9 cellular contexts compared by ENCODE assay signal in the genomic region with DNA sequence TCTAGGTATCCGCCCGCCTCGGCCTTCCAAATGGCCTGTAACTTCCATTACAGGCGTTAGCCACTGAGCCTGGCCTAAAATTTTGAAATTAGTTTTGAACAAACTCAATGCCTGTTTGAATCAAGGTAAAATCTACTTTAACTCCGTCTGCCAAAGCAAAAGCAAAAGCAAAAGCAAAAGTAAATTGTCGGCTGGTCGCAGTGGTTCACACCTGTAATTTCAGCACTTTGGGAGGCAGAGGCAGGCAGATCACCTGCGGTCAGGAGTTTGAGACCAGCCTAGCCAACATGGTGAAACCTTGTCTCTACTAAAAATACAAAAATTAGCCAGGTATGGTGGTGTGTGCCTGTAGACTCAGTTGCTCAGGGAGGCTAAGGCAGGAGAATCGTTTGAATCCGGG. TPM values are rescaled to one million over a fixed set of nuclear protein-coding genes. Genes with fewer than 3 reads are reported as not detected.
DNase-seq lines count a peak whose midpoint lies in the region; ATAC-seq, FAIRE-seq and TF ChIP-seq lines count a peak whose summit lies in the region.
"Not testable (repeated sequence)": the region's sequence is repeated elsewhere in the genome, so short reads cannot be mapped to it uniquely, and the experiment has no call there.
"Had no signal": no experiment of that assay in that cellular context is flagged by ENCODE, and none has a peak within 500 bp of the region (broad histone marks: within the 10 kb centered on the region; RNA-seq: fewer than 3 reads in every experiment).

No MANE protein-coding gene starts in this region.

- not testable (repeated sequence) for H3F3A ChIP-seq in MM.1S (ENCODE audit: insufficient read depth, low read length)

- H3K4me3 Mint-ChIP-seq in CD14-positive monocyte (peak overlapping the region; percentile 45 to 55), natural killer cell (peak overlapping the region; percentile 71)
- not testable (repeated sequence) for H3K4me3 Mint-ChIP-seq in activated CD4-positive, alpha-beta T cell treated with anti-CD3 and anti-CD28 coated beads for 36 hours
- H3K4me3 Mint-ChIP-seq in activated CD8-positive, alpha-beta memory T cell treated with anti-CD3 and anti-CD28 coated beads, Interleukin-2, amount 10 ng/mL, durations not matched to agents 7 days and 5 days = peak overlapping the region; percentile 59

- TF ChIP-seq POLR2A in GM12878 (IDR thresholded peaks at IDR 0.05; ENCODE audit: low read depth, low read length) = not testable (repeated sequence)

- not testable (repeated sequence) for H3K9ac ChIP-seq in MM.1S (ENCODE audit: low read length); GM12878 (ENCODE audit: control insufficient read depth, insufficient read depth, low read length)

- TF ChIP-seq EP300 in GM12878 (IDR thresholded peaks at IDR 0.05; ENCODE audit: borderline replicate concordance in 1 of 2, control insufficient read depth in 1 of 2, low read depth in 2 of 2, low read length in 2 of 2) = not testable (repeated sequence)

- SMC1A ChIA-PET in GM12878 (lab: Charles Lee; ENCODE audit: uncharacterized antibody, unreplicated experiment) = not testable (repeated sequence)

- not testable (repeated sequence) for H3K27ac ChIP-seq in MM.1S (ENCODE audit: low read length); GM12878 (ENCODE audit: control insufficient read depth, insufficient read depth)

- H2AFZ ChIP-seq in MM.1S (ENCODE audit: low read length) = peak overlapping the region; percentile 47
- peak overlapping the region; percentile 37; the same call in 1 of the 2 replicates for H2AFZ ChIP-seq in GM12878 (ENCODE audit: control insufficient read depth, low read depth, low read length)

- not testable (repeated sequence) for H3K36me3 ChIP-seq in MM.1S (replicated peaks; ENCODE audit: insufficient read depth, low read length); GM12878 (ENCODE audit: control insufficient read depth in 2 of 2, insufficient read depth in 2 of 2, low read length in 1 of 2)

- in situ Hi-C loops in GM12878 (cut with MboI) = not testable (repeated sequence)

- H3K27me3 Mint-ChIP-seq in CD14-positive monocyte (ENCODE audit: low read depth in 3 of 3); activated CD4-positive, alpha-beta T cell treated with anti-CD3 and anti-CD28 coated beads for 36 hours; activated CD8-positive, alpha-beta memory T cell treated with anti-CD3 and anti-CD28 coated beads, Interleukin-2, amount 10 ng/mL, durations not matched to agents 7 days and 5 days; natural killer cell (ENCODE audit: low read depth in 2 of 2): not testable (repeated sequence)

- not testable (repeated sequence) for H3K36me3 Mint-ChIP-seq in CD14-positive monocyte; activated CD4-positive, alpha-beta T cell treated with anti-CD3 and anti-CD28 coated beads for 36 hours (ENCODE audit: low read depth); activated CD8-positive, alpha-beta memory T cell treated with anti-CD3 and anti-CD28 coated beads, Interleukin-2, amount 10 ng/mL, durations not matched to agents 7 days and 5 days; natural killer cell

- CTCF ChIA-PET in activated CD4-positive, alpha-beta T cell treated with anti-CD3 and anti-CD28 coated beads for 36 hours (lab: Charles Lee); GM12878 (lab: Yijun Ruan, JAX): not testable (repeated sequence)
- CTCF ChIA-PET in activated CD8-positive, alpha-beta memory T cell treated with anti-CD3 and anti-CD28 coated beads, Interleukin-2, amount 10 ng/mL, durations not matched to agents 7 days and 5 days (lab: Charles Lee) = interaction anchor here (1.4 kb wide), 1 partner anchor 51 kb away, joined by 3 read pairs; no protein-coding TSS in a partner anchor

- H3K4me3 ChIP-seq in MM.1S (ENCODE audit: low read length) = not testable (repeated sequence)
- H3K4me3 ChIP-seq in GM12878 = peak overlapping the region; percentile 25; the same call in 1 of the 2 replicates

- H4K20me1 ChIP-seq in MM.1S (ENCODE audit: insufficient read depth, low read length); GM12878 (ENCODE audit: control insufficient read depth, insufficient read depth): not testable (repeated sequence)

- not testable (repeated sequence) for H3K4me2 ChIP-seq in MM.1S (ENCODE audit: low read depth, low read length)
- H3K4me2 ChIP-seq in GM12878 (ENCODE audit: control insufficient read depth, insufficient read depth) = peak overlapping the region; percentile 36; the same call in 1 of the 2 replicates

- H3K9me3 ChIP-seq in MM.1S (replicated peaks; ENCODE audit: insufficient read depth, low read length); GM12878 (replicated peaks; ENCODE audit: control insufficient read depth, insufficient read depth, low read length): not testable (repeated sequence)

- not testable (repeated sequence) for DNase-seq in CD14-positive monocyte (ENCODE audit: low spot score); GM12878 (ENCODE audit: low read depth, low spot score)
- peak; percentile 47 for DNase-seq in MM.1S
- peak; percentile 8 for DNase-seq in activated CD4-positive, alpha-beta T cell treated with anti-CD3 and anti-CD28 coated beads for 36 hours
- peak; percentile 71 for DNase-seq in activated CD8-positive, alpha-beta memory T cell treated with anti-CD3 and anti-CD28 coated beads, Interleukin-2, amount 10 ng/mL, durations not matched to agents 7 days and 5 days
- peak; percentile 23 for DNase-seq in natural killer cell

- FAIRE-seq in GM12878 (lab: Jason Lieb, UNC) = not testable (repeated sequence)

- H3K4me1 Mint-ChIP-seq in CD14-positive monocyte (peaks cover 48% of the 10 kb centered on the region), natural killer cell (peaks cover 29 to 32% of the 10 kb centered on the region in 2 donors)
- not testable (repeated sequence) for H3K4me1 Mint-ChIP-seq in activated CD4-positive, alpha-beta T cell treated with anti-CD3 and anti-CD28 coated beads for 36 hours
- peaks cover 22% of the 10 kb centered on the region for H3K4me1 Mint-ChIP-seq in activated CD8-positive, alpha-beta memory T cell treated with anti-CD3 and anti-CD28 coated beads, Interleukin-2, amount 10 ng/mL, durations not matched to agents 7 days and 5 days

- not testable (repeated sequence) for H3K9me3 Mint-ChIP-seq in CD14-positive monocyte; activated CD4-positive, alpha-beta T cell treated with anti-CD3 and anti-CD28 coated beads for 36 hours (ENCODE audit: low read depth); activated CD8-positive, alpha-beta memory T cell treated with anti-CD3 and anti-CD28 coated beads, Interleukin-2, amount 10 ng/mL, durations not matched to agents 7 days and 5 days (ENCODE audit: low read depth); natural killer cell

- H3K4me1 ChIP-seq in MM.1S (ENCODE audit: low read length) = not testable (repeated sequence)
- peaks cover 11% of the 10 kb centered on the region; the same call in 1 of the 2 replicates for H3K4me1 ChIP-seq in GM12878 (ENCODE audit: control insufficient read depth, insufficient read depth, low read length)

- ATAC-seq in activated CD4-positive, alpha-beta T cell treated with anti-CD3 and anti-CD28 coated beads for 36 hours; GM12878: not testable (repeated sequence)
- ATAC-seq in activated CD8-positive, alpha-beta memory T cell treated with anti-CD3 and anti-CD28 coated beads, Interleukin-2, amount 10 ng/mL, durations not matched to agents 7 days and 5 days = peak; percentile 60
- peak; percentile 48 to 72 (median 72) for ATAC-seq in natural killer cell

- H3K9me2 ChIP-seq in MM.1S (replicated peaks; ENCODE audit: insufficient read depth, low read length) = not testable (repeated sequence)

- intact Hi-C loops in CD14-positive monocyte (cut with micrococcal nuclease); activated CD4-positive, alpha-beta T cell treated with anti-CD3 and anti-CD28 coated beads for 36 hours (cut with DNase I, micrococcal nuclease); GM12878 (cut with micrococcal nuclease; ENCODE audit: unreplicated experiment); natural killer cell (cut with micrococcal nuclease): not testable (repeated sequence)

- not testable (repeated sequence) for H3K27ac Mint-ChIP-seq in CD14-positive monocyte; activated CD4-positive, alpha-beta T cell treated with anti-CD3 and anti-CD28 coated beads for 36 hours
- H3K27ac Mint-ChIP-seq in activated CD8-positive, alpha-beta memory T cell treated with anti-CD3 and anti-CD28 coated beads, Interleukin-2, amount 10 ng/mL, durations not matched to agents 7 days and 5 days = peak overlapping the region; percentile 78
- peak overlapping the region in 1 of 2 donors; percentile 63 for H3K27ac Mint-ChIP-seq in natural killer cell

- not testable (repeated sequence) for H3K27me3 ChIP-seq in MM.1S (replicated peaks; ENCODE audit: insufficient read depth, low read length); GM12878 (replicated peaks in 1 of 2; ENCODE audit: control insufficient read depth in 2 of 2, insufficient read depth in 2 of 2, low read length in 1 of 2)

- not testable (repeated sequence) for H3K79me2 ChIP-seq in MM.1S (ENCODE audit: low read length); GM12878 (ENCODE audit: control insufficient read depth, insufficient read depth, low read length)

- not testable (repeated sequence) for TF ChIP-seq CTCF in CD14-positive monocyte (IDR thresholded peaks at IDR 0.05); MM.1S (IDR thresholded peaks at IDR 0.05; ENCODE audit: low read length); GM12878 (IDR thresholded peaks at IDR 0.05 in 2 of 3, conservative IDR thresholded peaks at IDR 0.05 in 1 of 3; ENCODE audit: control insufficient read depth in 2 of 3, extremely low read depth in 1 of 3, insufficient read depth in 1 of 3, low read depth in 3 of 3, low read length in 3 of 3); natural killer cell (IDR thresholded peaks at IDR 0.05)

- WGBS in GM12878 (ENCODE audit: insufficient coverage, insufficient replicate concordance, low lambda C conversion rate, missing lambda C conversion rate) = 53% methylated on average over 10 of the region's 10 CpGs

- POLR2A ChIA-PET in activated CD4-positive, alpha-beta T cell treated with anti-CD3 and anti-CD28 coated beads for 36 hours (lab: Charles Lee); GM12878 (lab: Charles Lee): not testable (repeated sequence)

- RAD21 ChIA-PET in GM12878 (lab: Charles Lee; ENCODE audit: unreplicated experiment) = not testable (repeated sequence)

- BruUV-seq in GM12878 (replicated peaks; lab: Mats Ljungman, UMichigan) = not testable (repeated sequence)

- TF ChIP-seq RAD21 in GM12878 (IDR thresholded peaks at IDR 0.05; ENCODE audit: insufficient read depth, low read depth, low read length) = not testable (repeated sequence)

RNA-seq across cellular contexts. Expression of a gene that starts 8.5 kb away (rescaled TPM):
- polyA plus RNA-seq in CD14-positive monocyte (1 to 10 TPM in 1 of 2 donors, under 1 TPM in 1; 0.54 to 1.4 TPM), GM12878 (2011; rRNA removed) (0.38 and 0.84 TPM in 2 replicates), GM12878 (2014; fragmentation: Illumina TruSeq; extraction: Trizol) (5.0 and 5.3 TPM in 2 replicates), GM12878 (2014; fragmentation: Nextera tagmentation; extraction: Ambion mirVana) (10 to 100 TPM in 1 of 2 experiments, 1 to 10 TPM in 1; 9.9 to 12.2 TPM), GM12878 (2014; rRNA removed) (2.7 and 3.5 TPM in 2 replicates), GM12878 (2016; fragmentation: Nextera tagmentation; extraction: Ambion mirVana) (1 to 10 TPM; 1.2 to 1.9 TPM)
- total RNA-seq in activated CD4-positive, alpha-beta T cell treated with anti-CD3 and anti-CD28 coated beads for 36 hours = not detected
- total RNA-seq in activated CD8-positive, alpha-beta memory T cell treated with anti-CD3 and anti-CD28 coated beads, Interleukin-2, amount 10 ng/mL, durations not matched to agents 7 days and 5 days = not detected
- total RNA-seq in GM12878 (2013; cell fraction: nucleolus; rRNA removed) = not detected in 2 replicates
- total RNA-seq in GM12878 (2014; rRNA removed) (2.4 and 5.5 TPM in 2 replicates), GM12878 (2014; rRNA removed; fragmentation: Illumina TruSeq; extraction: Trizol) (6.5 and 7.1 TPM in 2 replicates), GM12878 (2021) (3.7 and 3.8 TPM in 2 replicates), natural killer cell (under 1 TPM in 1 of 3 donors, not detected in 2; 0.54 TPM)
- 2.1 TPM for polyA plus RNA-seq in GM12878 (2011; ENCODE audit: low read depth)
- 0.19 and 0.62 TPM in 2 replicates for polyA plus RNA-seq in GM12878 (2011; cell fraction: cytosol; rRNA removed)
- 0.13 and 0.23 TPM in 2 replicates for polyA plus RNA-seq in GM12878 (2011; cell fraction: nucleus; rRNA removed)
- 0.98 and 2.3 TPM in 2 replicates for polyA plus RNA-seq in GM12878 (2012)
- 0.57 and 0.95 TPM in 2 replicates for polyA minus RNA-seq in GM12878 (2011; rRNA and poly(A)+ RNA removed)
- not detected in 2 replicates for polyA minus RNA-seq in GM12878 (2011; cell fraction: cytosol; rRNA and poly(A)+ RNA removed)
- polyA minus RNA-seq in GM12878 (2011; cell fraction: nucleus; rRNA and poly(A)+ RNA removed) = not detected in 2 replicates
- total RNA-seq: H4, IMR-90, PC-9 had no signal
- polyA plus RNA-seq: IMR-90 had no signal

RNA-seq across cellular contexts. Expression of a gene that starts 9.3 kb away (rescaled TPM):
- polyA plus RNA-seq in CD14-positive monocyte (not detected), GM12878 (2011; rRNA removed) (not detected in 2 replicates), GM12878 (2014; fragmentation: Illumina TruSeq; extraction: Trizol) (not detected in 2 replicates), GM12878 (2014; fragmentation: Nextera tagmentation; extraction: Ambion mirVana) (not detected), GM12878 (2014; rRNA removed) (not detected in 2 replicates), GM12878 (2016; fragmentation: Nextera tagmentation; extraction: Ambion mirVana) (not detected)
- not detected for total RNA-seq in activated CD4-positive, alpha-beta T cell treated with anti-CD3 and anti-CD28 coated beads for 36 hours
- not detected for total RNA-seq in activated CD8-positive, alpha-beta memory T cell treated with anti-CD3 and anti-CD28 coated beads, Interleukin-2, amount 10 ng/mL, durations not matched to agents 7 days and 5 days
- not detected in 2 replicates for total RNA-seq in GM12878 (2013; cell fraction: nucleolus; rRNA removed)
- total RNA-seq in GM12878 (2014; rRNA removed) (not detected in 2 replicates), GM12878 (2014; rRNA removed; fragmentation: Illumina TruSeq; extraction: Trizol) (not detected in 2 replicates), GM12878 (2021) (not detected in 2 replicates), natural killer cell (not detected)
- polyA plus RNA-seq in GM12878 (2011; ENCODE audit: low read depth) = not detected
- not detected in 2 replicates for polyA plus RNA-seq in GM12878 (2011; cell fraction: cytosol; rRNA removed)
- polyA plus RNA-seq in GM12878 (2011; cell fraction: nucleus; rRNA removed) = not detected in 2 replicates
- polyA plus RNA-seq in GM12878 (2012) = not detected in 2 replicates
- not detected in 2 replicates for polyA minus RNA-seq in GM12878 (2011; rRNA and poly(A)+ RNA removed)
- polyA minus RNA-seq in GM12878 (2011; cell fraction: cytosol; rRNA and poly(A)+ RNA removed) = not detected in 2 replicates
- not detected in 2 replicates for polyA minus RNA-seq in GM12878 (2011; cell fraction: nucleus; rRNA and poly(A)+ RNA removed)
- total RNA-seq: H4, IMR-90, PC-9 had no signal
- polyA plus RNA-seq: IMR-90 had no signal

RNA-seq across cellular contexts. Expression of a gene that starts 33.5 kb away (rescaled TPM):
- polyA plus RNA-seq in CD14-positive monocyte (not detected), GM12878 (2011; rRNA removed) (0.04 TPM in 1 of 2 replicates, not detected in the other), GM12878 (2014; fragmentation: Illumina TruSeq; extraction: Trizol) (not detected in 2 replicates), GM12878 (2014; fragmentation: Nextera tagmentation; extraction: Ambion mirVana) (not detected), GM12878 (2014; rRNA removed) (0.01 TPM in 1 of 2 replicates, not detected in the other), GM12878 (2016; fragmentation: Nextera tagmentation; extraction: Ambion mirVana) (not detected)
- total RNA-seq in activated CD4-positive, alpha-beta T cell treated with anti-CD3 and anti-CD28 coated beads for 36 hours = not detected
- not detected for total RNA-seq in activated CD8-positive, alpha-beta memory T cell treated with anti-CD3 and anti-CD28 coated beads, Interleukin-2, amount 10 ng/mL, durations not matched to agents 7 days and 5 days
- 0.10 and 0.25 TPM in 2 replicates for total RNA-seq in GM12878 (2013; cell fraction: nucleolus; rRNA removed)
- total RNA-seq in GM12878 (2014; rRNA removed) (not detected in 2 replicates), GM12878 (2014; rRNA removed; fragmentation: Illumina TruSeq; extraction: Trizol) (not detected in 2 replicates), GM12878 (2021) (0.29 and 0.51 TPM in 2 replicates), natural killer cell (not detected)
- 0.05 TPM for polyA plus RNA-seq in GM12878 (2011; ENCODE audit: low read depth)
- polyA plus RNA-seq in GM12878 (2011; cell fraction: cytosol; rRNA removed) = not detected in 2 replicates
- 0.04 and 0.09 TPM in 2 replicates for polyA plus RNA-seq in GM12878 (2011; cell fraction: nucleus; rRNA removed)
- polyA plus RNA-seq in GM12878 (2012) = not detected in 2 replicates
- 0.05 and 0.59 TPM in 2 replicates for polyA minus RNA-seq in GM12878 (2011; rRNA and poly(A)+ RNA removed)
- not detected in 2 replicates for polyA minus RNA-seq in GM12878 (2011; cell fraction: cytosol; rRNA and poly(A)+ RNA removed)
- polyA minus RNA-seq in GM12878 (2011; cell fraction: nucleus; rRNA and poly(A)+ RNA removed) = under 0.01 and 0.29 TPM in 2 replicates
- total RNA-seq: H4, IMR-90, PC-9 had no signal
- polyA plus RNA-seq: IMR-90 had no signal

RNA-seq across cellular contexts. Expression of a gene that starts 44.4 kb away (rescaled TPM):
- polyA plus RNA-seq in CD14-positive monocyte (not detected), GM12878 (2011; rRNA removed) (0.07 TPM in 1 of 2 replicates, not detected in the other), GM12878 (2014; fragmentation: Illumina TruSeq; extraction: Trizol) (not detected in 2 replicates), GM12878 (2014; fragmentation: Nextera tagmentation; extraction: Ambion mirVana) (under 1 TPM in 1 of 2 experiments, not detected in 1; 0.05 TPM), GM12878 (2014; rRNA removed) (not detected in 2 replicates), GM12878 (2016; fragmentation: Nextera tagmentation; extraction: Ambion mirVana) (not detected)
- total RNA-seq in activated CD4-positive, alpha-beta T cell treated with anti-CD3 and anti-CD28 coated beads for 36 hours = not detected
- total RNA-seq in activated CD8-positive, alpha-beta memory T cell treated with anti-CD3 and anti-CD28 coated beads, Interleukin-2, amount 10 ng/mL, durations not matched to agents 7 days and 5 days = not detected
- not detected in 2 replicates for total RNA-seq in GM12878 (2013; cell fraction: nucleolus; rRNA removed)
- total RNA-seq in GM12878 (2014; rRNA removed) (not detected in 2 replicates), GM12878 (2014; rRNA removed; fragmentation: Illumina TruSeq; extraction: Trizol) (not detected in 2 replicates), GM12878 (2021) (not detected in 2 replicates), natural killer cell (not detected)
- not detected for polyA plus RNA-seq in GM12878 (2011; ENCODE audit: low read depth)
- not detected in 2 replicates for polyA plus RNA-seq in GM12878 (2011; cell fraction: cytosol; rRNA removed)
- not detected in 2 replicates for polyA plus RNA-seq in GM12878 (2011; cell fraction: nucleus; rRNA removed)
- polyA plus RNA-seq in GM12878 (2012) = not detected in 2 replicates
- not detected in 2 replicates for polyA minus RNA-seq in GM12878 (2011; rRNA and poly(A)+ RNA removed)
- not detected in 2 replicates for polyA minus RNA-seq in GM12878 (2011; cell fraction: cytosol; rRNA and poly(A)+ RNA removed)
- polyA minus RNA-seq in GM12878 (2011; cell fraction: nucleus; rRNA and poly(A)+ RNA removed) = not detected in 2 replicates
- total RNA-seq: H4, IMR-90, PC-9 had no signal
- polyA plus RNA-seq: IMR-90 had no signal
